ENCODE assay signal across 37 cellular contexts in genomic region chr12:128680555-128680954, GRCh38.
"Had no signal": no experiment of that assay in that cellular context is flagged by ENCODE, and none has a peak within 500 bp of the region (broad histone marks: within the 10 kb centered on the region; RNA-seq: fewer than 3 reads in every experiment).

No MANE protein-coding gene starts in this region.

- H3K4me1 ChIP-seq: ascending aorta had no signal

- ATAC-seq: activated CD8-positive, alpha-beta memory T cell treated with anti-CD3 and anti-CD28 coated beads, Interleukin-2, amount 10 ng/mL, durations not matched to agents 7 days and 5 days; activated CD8-positive, alpha-beta T cell treated with anti-CD3 and anti-CD28 coated beads, Interleukin-2, amount 10 ng/mL, durations not matched to agents 7 days and 5 days; activated naive CD8-positive, alpha-beta T cell treated with anti-CD3 and anti-CD28 coated beads, Interleukin-2, amount 50 U/mL, for 24 hours had no signal

- H3K27ac ChIP-seq: ascending aorta, cardiac muscle cell, VCaP had no signal

- H3K27me3 ChIP-seq: ascending aorta, cardiac muscle cell had no signal

- H3K9me3 ChIP-seq: ascending aorta had no signal

- H3K27me3 Mint-ChIP-seq: activated B cell treated with CpG ODN at 0.5 μM for 24 hours; activated CD4-positive, alpha-beta memory T cell treated with anti-CD3 and anti-CD28 coated beads, Interleukin-2, amount 10 ng/mL, durations not matched to agents 7 days and 5 days; activated CD4-positive, alpha-beta T cell treated with anti-CD3 and anti-CD28 coated beads, Interleukin-2, amount 10 ng/mL, durations not matched to agents 24 days and 14 days; activated CD8-positive, alpha-beta memory T cell treated with anti-CD3 and anti-CD28 coated beads, Interleukin-2, amount 10 ng/mL, durations not matched to agents 7 days and 5 days; activated naive CD4-positive, alpha-beta T cell treated with anti-CD3 and anti-CD28 coated beads, Interleukin-2, amount 10 ng/mL, durations not matched to agents 7 days and 5 days; activated naive CD4-positive, alpha-beta T cell treated with anti-CD3 and anti-CD28 coated beads, Interleukin-2, amount 50 U/mL, for 24 hours; activated naive CD8-positive, alpha-beta T cell; activated T-cell treated with anti-CD3 and anti-CD28 coated beads, Interleukin-2, amount 50 U/mL, for 24 hours; central memory CD8-positive, alpha-beta T cell had no signal

- H3K4me3 ChIP-seq: ascending aorta, cardiac muscle cell had no signal

- H3K9me3 Mint-ChIP-seq: activated B cell treated with CpG ODN at 0.5 μM for 24 hours; activated naive CD4-positive, alpha-beta T cell treated with anti-CD3 and anti-CD28 coated beads, Interleukin-2, amount 50 U/mL, for 24 hours; activated naive CD8-positive, alpha-beta T cell treated with anti-CD3 and anti-CD28 coated beads, Interleukin-2, amount 50 U/mL, for 24 hours; activated T-cell treated with anti-CD3 and anti-CD28 coated beads, Interleukin-2, amount 50 U/mL, for 24 hours; central memory CD8-positive, alpha-beta T cell had no signal

- H3K27ac Mint-ChIP-seq: activated B cell treated with CpG ODN at 0.5 μM for 24 hours; activated CD4-positive, alpha-beta memory T cell treated with anti-CD3 and anti-CD28 coated beads, Interleukin-2, amount 10 ng/mL, durations not matched to agents 7 days and 5 days; activated CD4-positive, alpha-beta T cell treated with anti-CD3 and anti-CD28 coated beads, Interleukin-2, amount 10 ng/mL, durations not matched to agents 24 days and 14 days; activated CD8-positive, alpha-beta memory T cell treated with anti-CD3 and anti-CD28 coated beads, Interleukin-2, amount 10 ng/mL, durations not matched to agents 7 days and 5 days; activated CD8-positive, alpha-beta T cell treated with anti-CD3 and anti-CD28 coated beads, Interleukin-2, amount 10 ng/mL, durations not matched to agents 7 days and 5 days; activated naive CD4-positive, alpha-beta T cell treated with anti-CD3 and anti-CD28 coated beads, Interleukin-2, amount 10 ng/mL, durations not matched to agents 7 days and 5 days; activated naive CD4-positive, alpha-beta T cell treated with anti-CD3 and anti-CD28 coated beads, Interleukin-2, amount 50 U/mL, for 24 hours; activated naive CD8-positive, alpha-beta T cell; activated naive CD8-positive, alpha-beta T cell treated with anti-CD3 and anti-CD28 coated beads, Interleukin-2, amount 10 ng/mL, durations not matched to agents 7 days and 5 days; activated naive CD8-positive, alpha-beta T cell treated with anti-CD3 and anti-CD28 coated beads, Interleukin-2, amount 50 U/mL, for 24 hours; activated T-cell treated with anti-CD3 and anti-CD28 coated beads, Interleukin-2, amount 50 U/mL, for 24 hours; activated T-helper 2 cell treated with anti-CD3 and anti-CD28 coated beads, Interferon-gamma antibody, Interleukin-2, Interleukin-4, amounts not matched to agents 10 μg/mL and 5 μg/mL and 100 μg/mL, durations not matched to agents 14 hours and 24 hours and 36 hours; brain; T-helper 1 cell treated with Interleukin-12 subunit alpha and Interleukin-12 subunit beta and Interleukin-4 antibody, amounts not matched to agents 30 μg/mL and 1 μg/mL, for 36 hours; T-helper 2 cell treated with Interferon-gamma antibody and Interleukin-4, amounts not matched to agents 5 μg/mL and 100 μg/mL, for 36 hours had no signal

- H3K4me3 Mint-ChIP-seq: activated B cell treated with CpG ODN at 0.5 μM for 24 hours; activated CD4-positive, alpha-beta memory T cell treated with anti-CD3 and anti-CD28 coated beads, Interleukin-2, amount 10 ng/mL, durations not matched to agents 7 days and 5 days; activated CD4-positive, alpha-beta T cell treated with anti-CD3 and anti-CD28 coated beads, Interleukin-2, amount 10 ng/mL, durations not matched to agents 24 days and 14 days; activated CD8-positive, alpha-beta memory T cell treated with anti-CD3 and anti-CD28 coated beads, Interleukin-2, amount 10 ng/mL, durations not matched to agents 7 days and 5 days; activated CD8-positive, alpha-beta T cell treated with anti-CD3 and anti-CD28 coated beads, Interleukin-2, amount 10 ng/mL, durations not matched to agents 7 days and 5 days; activated naive CD4-positive, alpha-beta T cell treated with anti-CD3 and anti-CD28 coated beads, Interleukin-2, amount 10 ng/mL, durations not matched to agents 7 days and 5 days; activated naive CD4-positive, alpha-beta T cell treated with anti-CD3 and anti-CD28 coated beads, Interleukin-2, amount 50 U/mL, for 24 hours; activated naive CD8-positive, alpha-beta T cell; activated naive CD8-positive, alpha-beta T cell treated with anti-CD3 and anti-CD28 coated beads, Interleukin-2, amount 10 ng/mL, durations not matched to agents 7 days and 5 days; activated naive CD8-positive, alpha-beta T cell treated with anti-CD3 and anti-CD28 coated beads, Interleukin-2, amount 50 U/mL, for 24 hours; activated T-cell treated with anti-CD3 and anti-CD28 coated beads, Interleukin-2, amount 50 U/mL, for 24 hours; brain; central memory CD8-positive, alpha-beta T cell; T-helper 1 cell treated with Interleukin-12 subunit alpha and Interleukin-12 subunit beta and Interleukin-4 antibody, amounts not matched to agents 30 μg/mL and 1 μg/mL, for 36 hours; T-helper 2 cell treated with Interferon-gamma antibody and Interleukin-4, amounts not matched to agents 5 μg/mL and 100 μg/mL, for 36 hours had no signal

- H3K4me1 Mint-ChIP-seq: activated B cell treated with CpG ODN at 0.5 μM for 24 hours; activated CD4-positive, alpha-beta memory T cell treated with anti-CD3 and anti-CD28 coated beads, Interleukin-2, amount 10 ng/mL, durations not matched to agents 7 days and 5 days; activated CD4-positive, alpha-beta T cell treated with anti-CD3 and anti-CD28 coated beads, Interleukin-2, amount 10 ng/mL, durations not matched to agents 24 days and 14 days; activated CD8-positive, alpha-beta memory T cell treated with anti-CD3 and anti-CD28 coated beads, Interleukin-2, amount 10 ng/mL, durations not matched to agents 7 days and 5 days; activated naive CD4-positive, alpha-beta T cell treated with anti-CD3 and anti-CD28 coated beads, Interleukin-2, amount 10 ng/mL, durations not matched to agents 7 days and 5 days; activated naive CD4-positive, alpha-beta T cell treated with anti-CD3 and anti-CD28 coated beads, Interleukin-2, amount 50 U/mL, for 24 hours; activated naive CD8-positive, alpha-beta T cell treated with anti-CD3 and anti-CD28 coated beads, Interleukin-2, amount 10 ng/mL, durations not matched to agents 7 days and 5 days; activated naive CD8-positive, alpha-beta T cell treated with anti-CD3 and anti-CD28 coated beads, Interleukin-2, amount 50 U/mL, for 24 hours had no signal

- DNase-seq: activated B cell treated with CpG ODN at 0.5 μM for 24 hours; activated CD4-positive, alpha-beta memory T cell treated with anti-CD3 and anti-CD28 coated beads, Interleukin-2, amount 10 ng/mL, durations not matched to agents 7 days and 5 days; activated CD4-positive, alpha-beta T cell treated with anti-CD3 and anti-CD28 coated beads for 4 hours; activated CD4-positive, alpha-beta T cell treated with anti-CD3 and anti-CD28 coated beads, Interleukin-2, amount 10 ng/mL, durations not matched to agents 24 days and 14 days; activated CD4-positive, alpha-beta T cell treated with anti-CD3 and anti-CD28 coated beads, Interleukin-2, amount 50 U/mL, for 48 hours; activated CD4-positive, CD25-positive, alpha-beta regulatory T cell treated with anti-CD3 and anti-CD28 coated beads, Interleukin-2, amount 50 U/mL, for 72 hours; activated CD8-positive, alpha-beta memory T cell treated with anti-CD3 and anti-CD28 coated beads for 24 hours; activated CD8-positive, alpha-beta memory T cell treated with anti-CD3 and anti-CD28 coated beads, Interleukin-2, amount 10 ng/mL, durations not matched to agents 7 days and 5 days; activated CD8-positive, alpha-beta memory T cell treated with anti-CD3 and anti-CD28 coated beads, Interleukin-2, amount 50 U/mL, for 48 hours; activated CD8-positive, alpha-beta T cell treated with anti-CD3 and anti-CD28 coated beads, Interleukin-2, amount 10 ng/mL, durations not matched to agents 7 days and 5 days; activated effector memory CD4-positive, alpha-beta T cell treated with Interleukin-2 at 50 U/mL for 16 hours; activated gamma-delta T cell; activated naive CD4-positive, alpha-beta T cell treated with anti-CD3 and anti-CD28 coated beads, Interleukin-2, amount 10 ng/mL, durations not matched to agents 7 days and 5 days; activated naive CD4-positive, alpha-beta T cell treated with Interleukin-2 at 50 U/mL for 16 hours; activated naive CD8-positive, alpha-beta T cell treated with anti-CD3 and anti-CD28 coated beads, Interleukin-2, amount 10 ng/mL, durations not matched to agents 7 days and 5 days; activated naive CD8-positive, alpha-beta T cell treated with anti-CD3 and anti-CD28 coated beads, Interleukin-2, amount 50 U/mL, for 24 hours; activated T-cell treated with anti-CD3 and anti-CD28 coated beads, Interleukin-2, amount 50 U/mL, for 24 hours; activated T-cell treated with anti-CD3 and anti-CD28 coated beads, Interleukin-2, amount 50 U/mL, for 48 hours; amygdala; anterior cingulate cortex; caudate nucleus; SW 1271; T-helper 1 cell; T-helper 2 cell; T-helper 9 cell had no signal

- H3K36me3 ChIP-seq: ascending aorta, cardiac muscle cell had no signal

- FAIRE-seq: bronchial epithelial cell, TTC549 had no signal

- H3K36me3 Mint-ChIP-seq: activated CD8-positive, alpha-beta memory T cell treated with anti-CD3 and anti-CD28 coated beads, Interleukin-2, amount 10 ng/mL, durations not matched to agents 7 days and 5 days; activated naive CD4-positive, alpha-beta T cell treated with anti-CD3 and anti-CD28 coated beads, Interleukin-2, amount 10 ng/mL, durations not matched to agents 7 days and 5 days; activated naive CD4-positive, alpha-beta T cell treated with anti-CD3 and anti-CD28 coated beads, Interleukin-2, amount 50 U/mL, for 24 hours; activated naive CD8-positive, alpha-beta T cell; activated naive CD8-positive, alpha-beta T cell treated with anti-CD3 and anti-CD28 coated beads, Interleukin-2, amount 10 ng/mL, durations not matched to agents 7 days and 5 days; brain had no signal
